Comparison of ENCODE assay signal across 17 cellular contexts in the genomic region with DNA sequence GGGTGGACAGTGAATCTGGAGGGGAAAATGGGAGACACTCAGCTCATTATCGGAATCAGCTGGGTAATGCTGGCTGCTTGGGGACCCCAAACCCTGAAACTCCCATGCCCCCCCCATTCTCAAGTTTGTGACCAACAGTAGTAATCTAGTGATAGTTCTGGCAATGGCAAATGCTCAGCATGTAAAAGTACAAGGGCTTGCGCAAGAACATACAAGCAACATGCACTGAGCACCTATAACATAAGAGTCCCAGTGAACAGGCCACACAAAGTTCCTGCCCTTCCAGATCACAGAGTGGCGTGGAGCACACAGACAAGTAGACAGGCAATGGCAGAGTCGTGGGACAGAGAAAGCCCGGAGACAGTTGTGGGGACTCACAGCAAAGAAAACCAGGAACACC.
"Had no signal": no experiment of that assay in that cellular context is flagged by ENCODE, and none has a peak within 500 bp of the region (broad histone marks: within the 10 kb centered on the region; RNA-seq: fewer than 3 reads in every experiment).

No MANE protein-coding gene starts in this region.

- H3K36me3 ChIP-seq: left lung, stomach had no signal

- H3K79me2 ChIP-seq: hepatocyte had no signal

- DNase-seq: activated B cell treated with CpG ODN at 0.5 μM for 24 hours; activated CD4-positive, alpha-beta T cell treated with anti-CD3 and anti-CD28 coated beads for 48 hours; activated CD8-positive, alpha-beta T cell treated with anti-CD3 and anti-CD28 coated beads for 36 hours; activated effector memory CD4-positive, alpha-beta T cell treated with anti-CD3 and anti-CD28 coated beads, Interleukin-2, amount 50 U/mL, for 16 hours; activated T-cell treated with anti-CD3 and anti-CD28 coated beads, Interleukin-2, amount 50 U/mL, for 4 hours; amniotic stem cell; left lung; mesenchymal stem cell; stimulated activated CD4-positive, alpha-beta T cell treated with anti-CD3 and anti-CD28 coated beads, Interleukin-12 subunit alpha, Interleukin-12 subunit beta, amount 100 ng/mL, for 4 hours; stimulated activated CD4-positive, alpha-beta T cell treated with anti-CD3 and anti-CD28 coated beads, Interleukin-2, amount 100 ng/mL, for 24 hours; stomach; T-helper 17 cell; testis had no signal

- H3K4me3 ChIP-seq: coronary artery, hepatocyte, left lung, stomach, testis had no signal

- H3K27ac ChIP-seq: coronary artery, hepatocyte, left lung, stomach, testis had no signal

- H3K4me1 ChIP-seq: left lung, stomach, testis had no signal

- H3K9me3 ChIP-seq: left lung, stomach, testis had no signal

- H3K4me2 ChIP-seq: hepatocyte had no signal

- H2AFZ ChIP-seq: hepatocyte had no signal

- H3K27me3 ChIP-seq: hepatocyte, testis had no signal

- FAIRE-seq: keratinocyte had no signal

- ATAC-seq: activated CD8-positive, alpha-beta T cell treated with anti-CD3 and anti-CD28 coated beads for 36 hours; activated T-cell treated with anti-CD3 and anti-CD28 coated beads, Interleukin-2, amount 50 U/mL, for 4 hours; esophagus mucosa; left lung; T-helper 17 cell had no signal
